9 cellular contexts compared by ENCODE assay signal in genomic region chr6:89353702-89354392, GRCh38. TPM values are rescaled to one million over a fixed set of nuclear protein-coding genes. Genes with fewer than 3 reads are reported as not detected.
A peak's percentile ranks its signal among the peaks of the same experiment; 100 is the strongest.
DNase-seq lines count a peak whose midpoint lies in the region; ATAC-seq and TF ChIP-seq lines count a peak whose summit lies in the region.
"Had no signal": no experiment of that assay in that cellular context is flagged by ENCODE, and none has a peak within 500 bp of the region (broad histone marks: within the 10 kb centered on the region; RNA-seq: fewer than 3 reads in every experiment).

No MANE protein-coding gene starts in this region.

- DNase-seq in GM12864 (ENCODE audit: low read depth) (no peak), RPMI8226 (peak; percentile 38), HT-29 (ENCODE audit: low spot score) (no peak), amygdala (lab: John Stamatoyannopoulos, UW) (no peak), Ammon's horn (ENCODE audit: low spot score) (no peak)
- DNase-seq: activated CD8-positive, alpha-beta memory T cell treated with anti-CD3 and anti-CD28 coated beads for 24 hours had no signal

- no peak for TF ChIP-seq EP300 in neural cell (conservative IDR thresholded peaks at IDR 0.05; ENCODE audit: poor library complexity, severe bottlenecking)

- no peaks in the 10 kb centered on the region for H3F3A ChIP-seq in neural cell (ENCODE audit: insufficient read depth, low read length, poor library complexity, severe bottlenecking)

- H3K36me3 ChIP-seq in neural cell (ENCODE audit: insufficient read depth, low read length) = no peaks in the 10 kb centered on the region

- H3K4me3 ChIP-seq in GM12864 (ENCODE audit: low read depth, low read length) (peak overlapping the region; percentile 96), neural cell (ENCODE audit: low read length) (peak overlapping the region; percentile 91)

- H3K27ac ChIP-seq in neural cell (ENCODE audit: low read length) = no peak overlapping the region

- TF ChIP-seq CTCF in GM12864 (IDR thresholded peaks at IDR 0.05; ENCODE audit: low read depth, low read length, missing control alignments) = no peak
- no peak for TF ChIP-seq CTCF in neural cell (IDR thresholded peaks at IDR 0.05; ENCODE audit: poor library complexity, severe bottlenecking)

- no peaks in the 10 kb centered on the region for H4K20me1 ChIP-seq in neural cell (ENCODE audit: insufficient read depth)

- H3K27me3 ChIP-seq in neural cell (ENCODE audit: insufficient read depth, low read depth, low read length) = no peaks in the 10 kb centered on the region

- H3K79me2 ChIP-seq in neural cell (replicated peaks; ENCODE audit: insufficient read depth, low read length) = peaks cover 47% of the 10 kb centered on the region

- no peak overlapping the region for H2AFZ ChIP-seq in neural cell (ENCODE audit: low read depth, low read length)

- H3K9me3 ChIP-seq in neural cell (ENCODE audit: low read length) = no peaks in the 10 kb centered on the region

- no peak overlapping the region for H3K4me2 ChIP-seq in neural cell (ENCODE audit: low read length)

- no peak for TF ChIP-seq RAD21 in neural cell (conservative IDR thresholded peaks at IDR 0.05)

- peak; percentile 20 for ATAC-seq in HG03342 (IDR thresholded peaks at IDR 0.05; ENCODE audit: unreplicated experiment)
- ATAC-seq in esophagus mucosa = no peak

- H3K9ac ChIP-seq in neural cell (ENCODE audit: low read length) = no peak overlapping the region

- H3K9me2 ChIP-seq in neural cell (ENCODE audit: insufficient read depth, low read length) = no peaks in the 10 kb centered on the region

TF ChIP-seq in neural cell, 6 proteins besides CTCF, POLR2A, EP300 and RAD21:
- TF ChIP-seq POLR2AphosphoS5 (IDR thresholded peaks at IDR 0.05) = no peak
- TF ChIP-seq EZH2 (IDR thresholded peaks at IDR 0.05; ENCODE audit: borderline replicate concordance, insufficient read depth, low read length, poor library complexity, severe bottlenecking) = no peak
- TF ChIP-seq REST (IDR thresholded peaks at IDR 0.05; ENCODE audit: borderline replicate concordance) = no peak
- TF ChIP-seq SMC3 (conservative IDR thresholded peaks at IDR 0.05; ENCODE audit: poor library complexity) = no peak
- no peak for TF ChIP-seq TAF1 (IDR thresholded peaks at IDR 0.05; ENCODE audit: low read depth)
- TF ChIP-seq MXI1 (conservative IDR thresholded peaks at IDR 0.05; ENCODE audit: poor library complexity, severe bottlenecking) = no peak
TF ChIP-seq in neural cell: peak in this region for 0.

RNA-seq across cellular contexts. Expression of gene UBE2J1, which starts 1.3 kb away (rescaled TPM):
- polyA plus RNA-seq in neural cell = 44.9 and 47.2 TPM in 2 replicates
- 50.6 and 53.5 TPM in 2 replicates for polyA minus RNA-seq in neural cell
- total RNA-seq in HT-29 (2014; rRNA removed; shearing (Covaris generic)) = 19.9 and 22.1 TPM in 2 replicates
- 22.6 TPM for total RNA-seq in esophagus mucosa

RNA-seq across cellular contexts. Expression of gene GABRR2, which starts 38.7 kb away (rescaled TPM):
- 0.16 and 0.31 TPM in 2 replicates for polyA plus RNA-seq in neural cell
- not detected in 2 replicates for polyA minus RNA-seq in neural cell
- not detected in 2 replicates for total RNA-seq in HT-29 (2014; rRNA removed; shearing (Covaris generic))
- not detected for total RNA-seq in esophagus mucosa

RNA-seq across cellular contexts. Expression of gene RRAGD, which starts 58.2 kb away (rescaled TPM):
- polyA plus RNA-seq in neural cell = 32.2 and 34.1 TPM in 2 replicates
- polyA minus RNA-seq in neural cell = 79.6 and 83.0 TPM in 2 replicates
- not detected in 2 replicates for total RNA-seq in HT-29 (2014; rRNA removed; shearing (Covaris generic))
- total RNA-seq in esophagus mucosa = 40.4 TPM

Comparison
In these comparisons a context has a peak if more than half of its experiments do, and no peak if none do; other contexts are left out.
1. RNA of gene RRAGD, which starts 58.2 kb away (total RNA-seq): 40.4 TPM in esophagus mucosa (single experiment); not detected in HT-29; every median in the first group is over 10 times any median in the second.